26 cellular contexts compared by ENCODE assay signal in genomic region chr7:37333075-37333474, GRCh38.
A peak's percentile ranks its signal among the peaks of the same experiment; 100 is the strongest.
DNase-seq lines count a peak whose midpoint lies in the region; ATAC-seq and TF ChIP-seq lines count a peak whose summit lies in the region.
"Had no signal": no experiment of that assay in that cellular context is flagged by ENCODE, and none has a peak within 500 bp of the region (broad histone marks: within the 10 kb centered on the region; RNA-seq: fewer than 3 reads in every experiment).

No MANE protein-coding gene starts in this region.

- H2AK5ac ChIP-seq in trophoblast cell (ENCODE audit: low read length): peak overlapping the region; percentile 60

- peak overlapping the region; percentile 36 for H4K91ac ChIP-seq in trophoblast cell (ENCODE audit: low read depth, low read length)

- no peak for DNase-seq in activated CD4-positive, alpha-beta memory T cell treated with anti-CD3 and anti-CD28 coated beads for 36 hours
- DNase-seq in activated CD4-positive, alpha-beta memory T cell treated with anti-CD3 and anti-CD28 coated beads, Interleukin-2, amount 10 ng/mL, durations not matched to agents 7 days and 5 days: no peak
- DNase-seq in HL-60 (ENCODE audit: low read depth in 1 of 2, low spot score in 1 of 2) (no peak), endothelial cell (ENCODE audit: low spot score) (no peak), trophoblast cell (no peak)
- no peak for DNase-seq in activated naive CD4-positive, alpha-beta T cell (lab: John Stamatoyannopoulos, UW)
- DNase-seq: 8988T; activated CD4-positive, alpha-beta T cell treated with anti-CD3 and anti-CD28 coated beads for 48 hours; activated naive CD4-positive, alpha-beta T cell treated with anti-CD3 and anti-CD28 coated beads, Interleukin-2, amount 10 ng/mL, durations not matched to agents 7 days and 5 days; AML-193; aorta; COR-L47; Karpas-422; naive B cell; NCI-H1092; NCI-H187 treated with DMSO at 0.1 percent for 48 hours; NCI-H2227 treated with DMSO at 0.1 percent for 48 hours; NCI-H774; occipital lobe; right lobe of liver; SHP77 treated with DMSO at 0.1 percent for 48 hours; T-cell; upper lobe of left lung had no signal

- peaks cover 18% of the 10 kb centered on the region for H3K79me1 ChIP-seq in trophoblast cell (ENCODE audit: low read length)

- no peak overlapping the region for H3K14ac ChIP-seq in trophoblast cell (ENCODE audit: low read length)

- H4K8ac ChIP-seq in trophoblast cell (ENCODE audit: low read depth, low read length): peak overlapping the region; percentile 57

- H2AFZ ChIP-seq in trophoblast cell (ENCODE audit: insufficient read depth, low read length, poor library complexity): no peak overlapping the region

- POLR2A ChIA-PET in activated CD4-positive, alpha-beta memory T cell treated with anti-CD3 and anti-CD28 coated beads for 36 hours (lab: Charles Lee): no interaction called here
- POLR2A ChIA-PET in activated CD4-positive, alpha-beta memory T cell treated with anti-CD3 and anti-CD28 coated beads, Interleukin-2, amount 10 ng/mL, durations not matched to agents 7 days and 5 days (lab: Charles Lee): interaction anchor here (1.0 to 2.1 kb wide), 4 partner anchors 9 to 114 kb away, joined by 3 to 8 read pairs (median 6); no protein-coding TSS in a partner anchor

- H3K4me3 ChIP-seq in HL-60 (replicated peaks; ENCODE audit: insufficient read depth, low read length) (no peak overlapping the region), trophoblast cell (ENCODE audit: low read depth, low read length) (no peak overlapping the region)
- H3K4me3 ChIP-seq: right lobe of liver, upper lobe of left lung had no signal

- CTCF ChIA-PET in activated CD4-positive, alpha-beta memory T cell treated with anti-CD3 and anti-CD28 coated beads for 36 hours (lab: Charles Lee): interaction anchor here (3.8 kb wide), 1 partner anchor 48 kb away, joined by 15 read pairs; no protein-coding TSS in a partner anchor
- CTCF ChIA-PET in activated CD4-positive, alpha-beta memory T cell treated with anti-CD3 and anti-CD28 coated beads, Interleukin-2, amount 10 ng/mL, durations not matched to agents 7 days and 5 days (lab: Charles Lee): interaction anchor here (0.9 to 1.7 kb wide), 4 partner anchors 10 to 48 kb away, joined by 3 to 6 read pairs (median 4); no protein-coding TSS in a partner anchor

- no peaks in the 10 kb centered on the region for H3K27me3 ChIP-seq in HL-60 (ENCODE audit: insufficient read depth, poor library complexity, severe bottlenecking)
- no peaks in the 10 kb centered on the region for H3K27me3 ChIP-seq in trophoblast cell (ENCODE audit: insufficient read depth, low read length)
- H3K27me3 ChIP-seq: right lobe of liver, upper lobe of left lung had no signal

- H3K36me3 ChIP-seq in trophoblast cell (ENCODE audit: control insufficient read depth in 1 of 2, insufficient read depth in 2 of 2, low read length in 2 of 2): peaks cover 9 to 10% of the 10 kb centered on the region in 2 experiments
- H3K36me3 ChIP-seq: right lobe of liver, upper lobe of left lung had no signal

- H3K36me3 Mint-ChIP-seq in activated CD4-positive, alpha-beta memory T cell treated with anti-CD3 and anti-CD28 coated beads for 36 hours: peaks cover 62% of the 10 kb centered on the region
- peaks cover 89% of the 10 kb centered on the region for H3K36me3 Mint-ChIP-seq in activated CD4-positive, alpha-beta memory T cell treated with anti-CD3 and anti-CD28 coated beads, Interleukin-2, amount 10 ng/mL, durations not matched to agents 7 days and 5 days (ENCODE audit: low read depth)
- peaks cover 58% of the 10 kb centered on the region for H3K36me3 Mint-ChIP-seq in endothelial cell (ENCODE audit: low read depth, unreplicated experiment)

- H3K18ac ChIP-seq in trophoblast cell (ENCODE audit: low read length): no peak overlapping the region

- H3K27me3 Mint-ChIP-seq in activated CD4-positive, alpha-beta memory T cell treated with anti-CD3 and anti-CD28 coated beads for 36 hours: no peaks in the 10 kb centered on the region
- no peaks in the 10 kb centered on the region for H3K27me3 Mint-ChIP-seq in activated CD4-positive, alpha-beta memory T cell treated with anti-CD3 and anti-CD28 coated beads, Interleukin-2, amount 10 ng/mL, durations not matched to agents 7 days and 5 days
- peaks cover 9% of the 10 kb centered on the region for H3K27me3 Mint-ChIP-seq in endothelial cell (ENCODE audit: unreplicated experiment)
- H3K27me3 Mint-ChIP-seq: activated naive CD4-positive, alpha-beta T cell treated with anti-CD3 and anti-CD28 coated beads, Interleukin-2, amount 10 ng/mL, durations not matched to agents 7 days and 5 days; central memory CD8-positive, alpha-beta T cell; naive B cell; T-cell had no signal

- H3K27ac ChIP-seq in HL-60 (replicated peaks) (peak overlapping the region; percentile 42), trophoblast cell (ENCODE audit: low read depth, low read length) (no peak overlapping the region)
- H3K27ac ChIP-seq: right lobe of liver had no signal

- peak overlapping the region; percentile 44 for H2BK12ac ChIP-seq in trophoblast cell (ENCODE audit: low read length)

- TF ChIP-seq CTCF in HL-60 (IDR thresholded peaks at IDR 0.05; ENCODE audit: insufficient read depth, low read length): no peak
- no peak for TF ChIP-seq CTCF in endothelial cell (IDR thresholded peaks at IDR 0.05; ENCODE audit: unreplicated experiment)

- peak overlapping the region; percentile 29 for H3K27ac Mint-ChIP-seq in activated CD4-positive, alpha-beta memory T cell treated with anti-CD3 and anti-CD28 coated beads for 36 hours
- no peak overlapping the region for H3K27ac Mint-ChIP-seq in activated CD4-positive, alpha-beta memory T cell treated with anti-CD3 and anti-CD28 coated beads, Interleukin-2, amount 10 ng/mL, durations not matched to agents 7 days and 5 days
- peak overlapping the region; percentile 49 for H3K27ac Mint-ChIP-seq in endothelial cell (ENCODE audit: unreplicated experiment)

- H3K79me2 ChIP-seq in trophoblast cell (ENCODE audit: control insufficient read depth, insufficient read depth, low read length, poor library complexity): peaks cover 3% of the 10 kb centered on the region

- peaks cover 82% of the 10 kb centered on the region for H3K4me1 Mint-ChIP-seq in activated CD4-positive, alpha-beta memory T cell treated with anti-CD3 and anti-CD28 coated beads for 36 hours (ENCODE audit: low read depth)
- H3K4me1 Mint-ChIP-seq in activated CD4-positive, alpha-beta memory T cell treated with anti-CD3 and anti-CD28 coated beads, Interleukin-2, amount 10 ng/mL, durations not matched to agents 7 days and 5 days: peaks cover 85% of the 10 kb centered on the region
- peaks cover 48% of the 10 kb centered on the region for H3K4me1 Mint-ChIP-seq in endothelial cell (ENCODE audit: unreplicated experiment)

- H3K9ac ChIP-seq in trophoblast cell (ENCODE audit: low read length): no peak overlapping the region

- no CpG with 5 or more reads among the region's 1 CpG for WGBS in trophoblast cell (ENCODE audit: extremely low coverage, insufficient coverage, insufficient read length)

- H3K4ac ChIP-seq in trophoblast cell (ENCODE audit: low read depth, low read length): no peak overlapping the region

- H3K9me3 ChIP-seq in trophoblast cell (ENCODE audit: insufficient read depth, low read depth, low read length): no peaks in the 10 kb centered on the region
- H3K9me3 ChIP-seq: right lobe of liver, upper lobe of left lung had no signal

- H3K4me2 ChIP-seq in trophoblast cell (ENCODE audit: low read length): no peak overlapping the region

- no peak overlapping the region for H2BK5ac ChIP-seq in trophoblast cell (ENCODE audit: low read depth, low read length, poor library complexity)

- H3K23ac ChIP-seq in trophoblast cell (ENCODE audit: low read length): no peak overlapping the region

- intact Hi-C loops in activated CD4-positive, alpha-beta memory T cell treated with anti-CD3 and anti-CD28 coated beads for 36 hours (cut with micrococcal nuclease): no loop called here

- H4K12ac ChIP-seq in trophoblast cell (ENCODE audit: low read depth, low read length): no peak overlapping the region

- peaks cover 7 to 13% of the 10 kb centered on the region in 2 experiments for H3K4me1 ChIP-seq in trophoblast cell (ENCODE audit: control insufficient read depth in 1 of 2, insufficient read depth in 2 of 2, low read length in 2 of 2)
- H3K4me1 ChIP-seq: right lobe of liver had no signal

- no peak overlapping the region for H3K4me3 Mint-ChIP-seq in activated CD4-positive, alpha-beta memory T cell treated with anti-CD3 and anti-CD28 coated beads for 36 hours
- no peak overlapping the region for H3K4me3 Mint-ChIP-seq in activated CD4-positive, alpha-beta memory T cell treated with anti-CD3 and anti-CD28 coated beads, Interleukin-2, amount 10 ng/mL, durations not matched to agents 7 days and 5 days
- no peak overlapping the region for H3K4me3 Mint-ChIP-seq in endothelial cell (ENCODE audit: unreplicated experiment)
- H3K4me3 Mint-ChIP-seq: activated naive CD4-positive, alpha-beta T cell treated with anti-CD3 and anti-CD28 coated beads, Interleukin-2, amount 10 ng/mL, durations not matched to agents 7 days and 5 days; central memory CD8-positive, alpha-beta T cell; naive B cell; T-cell had no signal

- ATAC-seq in HG03439 (IDR thresholded peaks at IDR 0.05; ENCODE audit: unreplicated experiment) (no peak), GM21515 (IDR thresholded peaks at IDR 0.05; ENCODE audit: unreplicated experiment) (no peak)
- ATAC-seq: T-cell had no signal

- H2BK120ac ChIP-seq in trophoblast cell (ENCODE audit: insufficient read depth, low read length, poor library complexity): peak overlapping the region; percentile 18

- H3K9me3 Mint-ChIP-seq in activated CD4-positive, alpha-beta memory T cell treated with anti-CD3 and anti-CD28 coated beads for 36 hours: no peaks in the 10 kb centered on the region
- no peaks in the 10 kb centered on the region for H3K9me3 Mint-ChIP-seq in activated CD4-positive, alpha-beta memory T cell treated with anti-CD3 and anti-CD28 coated beads, Interleukin-2, amount 10 ng/mL, durations not matched to agents 7 days and 5 days
- H3K9me3 Mint-ChIP-seq in endothelial cell (ENCODE audit: unreplicated experiment): peaks cover 5% of the 10 kb centered on the region
- H3K9me3 Mint-ChIP-seq: central memory CD8-positive, alpha-beta T cell; T-cell had no signal
